17 cellular contexts compared by ENCODE assay signal in the genomic region with DNA sequence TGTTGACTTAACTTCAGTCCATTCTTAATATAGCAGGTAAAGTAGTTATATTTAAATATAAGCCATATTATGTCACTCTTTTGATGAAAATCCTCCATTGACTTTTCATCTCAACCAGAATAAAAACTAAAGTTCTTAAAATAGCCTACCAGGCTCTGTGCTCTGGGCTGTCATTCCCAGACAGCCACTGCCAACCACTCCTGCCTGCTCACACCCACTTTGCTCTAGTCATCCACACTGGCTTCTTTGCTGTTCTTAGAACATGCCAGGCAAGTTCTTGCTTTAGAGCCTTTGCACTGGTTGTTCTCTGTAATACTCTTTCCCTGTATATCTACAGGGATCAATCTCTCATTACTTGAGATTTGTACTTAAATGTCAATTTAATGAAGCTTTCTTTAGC.
A peak's percentile ranks its signal among the peaks of the same experiment; 100 is the strongest.
DNase-seq lines count a peak whose midpoint lies in the region; ATAC-seq, FAIRE-seq and TF ChIP-seq lines count a peak whose summit lies in the region.
"Had no signal": no experiment of that assay in that cellular context is flagged by ENCODE, and none has a peak within 500 bp of the region (broad histone marks: within the 10 kb centered on the region; RNA-seq: fewer than 3 reads in every experiment).

No MANE protein-coding gene starts in this region.

- TF ChIP-seq CTCF in cardiac muscle cell (IDR thresholded peaks at IDR 0.05; ENCODE audit: low read depth, low read length): no peak
- TF ChIP-seq CTCF in psoas muscle (IDR thresholded peaks at IDR 0.05): no peak
- TF ChIP-seq CTCF in hepatocyte (IDR thresholded peaks at IDR 0.05; ENCODE audit: poor library complexity): no peak

- H3K4me2 ChIP-seq in hepatocyte: no peak overlapping the region

- H3K4me1 ChIP-seq in cardiac muscle cell (ENCODE audit: low read depth) (peaks cover 51% of the 10 kb centered on the region), psoas muscle (peaks cover 91% of the 10 kb centered on the region), hepatocyte (ENCODE audit: insufficient read depth) (peaks cover 11% of the 10 kb centered on the region)

- H3K27ac ChIP-seq in cardiac muscle cell (peak overlapping the region; percentile 59), psoas muscle (peak overlapping the region; percentile 80), hepatocyte (no peak overlapping the region)
- H3K27ac ChIP-seq: C4-2B, SJCRH30, VCaP had no signal

- intact Hi-C loops in psoas muscle (cut with DNase I): loop anchor here in 1 of 2 donors (10.0 kb wide), 1 partner anchor 75 kb away; no protein-coding TSS in a partner anchor

- peak; percentile 28 for DNase-seq in GM03348 (ENCODE audit: low spot score)
- DNase-seq in NCI-H69 (lab: John Stamatoyannopoulos, UW): peak; percentile 0
- peak in 1 of 2 donors; percentile 78 for DNase-seq in cardiac muscle cell (ENCODE audit: low read depth in 1 of 2, low spot score in 1 of 2)
- DNase-seq in psoas muscle: peak; percentile 20 to 65
- DNase-seq in urothelium cell line (ENCODE audit: low spot score): no peak
- no peak for DNase-seq in hepatocyte (ENCODE audit: low spot score)
- DNase-seq: activated naive CD4-positive, alpha-beta T cell treated with anti-CD3 and anti-CD28 coated beads, Interleukin-2, amount 10 ng/mL, durations not matched to agents 7 days and 5 days; NCI-H1436; NCI-H82; stimulated activated CD4-positive, alpha-beta T cell treated with anti-CD3 and anti-CD28 coated beads, Interleukin-4, amount 100 ng/mL, for 24 hours; stimulated activated naive B cell treated with anti-CD40 and anti-IgM and Interleukin-4, amounts not matched to agents 10 μg/mL and 1 μg/mL and 100 μg/mL, for 72 hours had no signal

- H3K27me3 ChIP-seq in cardiac muscle cell (no peaks in the 10 kb centered on the region), psoas muscle (ENCODE audit: insufficient read depth in 3 of 3, low read length in 2 of 3) (no peaks in the 10 kb centered on the region), hepatocyte (no peaks in the 10 kb centered on the region)
- H3K27me3 ChIP-seq: SJCRH30 had no signal

- H3K4me3 ChIP-seq in cardiac muscle cell (no peak overlapping the region), psoas muscle (peak overlapping the region; percentile 45), hepatocyte (no peak overlapping the region)
- H3K4me3 ChIP-seq: K562, SJCRH30 had no signal

- H3K9me2 ChIP-seq in hepatocyte (replicated peaks; ENCODE audit: insufficient read depth): no peaks in the 10 kb centered on the region

- H2AFZ ChIP-seq in hepatocyte: no peak overlapping the region

- FAIRE-seq in urothelium cell line (lab: Jason Lieb, UNC): no peak
- FAIRE-seq: K562 had no signal

- H3K79me2 ChIP-seq in hepatocyte: no peaks in the 10 kb centered on the region

- H3K9me3 ChIP-seq in cardiac muscle cell (ENCODE audit: low read depth) (no peaks in the 10 kb centered on the region), psoas muscle (no peaks in the 10 kb centered on the region), hepatocyte (ENCODE audit: low read depth) (no peaks in the 10 kb centered on the region)
- H3K9me3 ChIP-seq: SJCRH30 had no signal

- no peaks in the 10 kb centered on the region for H4K20me1 ChIP-seq in hepatocyte (ENCODE audit: insufficient read depth, poor library complexity, severe bottlenecking)

- H3K36me3 ChIP-seq in cardiac muscle cell (no peaks in the 10 kb centered on the region), psoas muscle (ENCODE audit: insufficient read depth in 1 of 2, low read depth in 1 of 2) (no peaks in the 10 kb centered on the region), hepatocyte (replicated peaks; ENCODE audit: insufficient read depth, low read depth) (no peaks in the 10 kb centered on the region)

- peak; percentile 90 to 95 (median 93) for ATAC-seq in psoas muscle
- no peak for ATAC-seq in GM19351 (IDR thresholded peaks at IDR 0.05; ENCODE audit: unreplicated experiment)
- ATAC-seq: esophagus mucosa; K562; stimulated activated naive B cell treated with anti-CD40 and anti-IgM and Interleukin-4, amounts not matched to agents 10 μg/mL and 1 μg/mL and 100 μg/mL, for 72 hours had no signal

Comparison
In these comparisons a context has a peak if more than half of its experiments do, and no peak if none do; other contexts are left out.
1. DNase-seq: peak in GM03348 (single experiment), NCI-H69 (single experiment) and psoas muscle (2 of 2); none in urothelium cell line (single experiment) and hepatocyte (single experiment).